Comparison of ENCODE assay signal across 13 cellular contexts in the genomic region with DNA sequence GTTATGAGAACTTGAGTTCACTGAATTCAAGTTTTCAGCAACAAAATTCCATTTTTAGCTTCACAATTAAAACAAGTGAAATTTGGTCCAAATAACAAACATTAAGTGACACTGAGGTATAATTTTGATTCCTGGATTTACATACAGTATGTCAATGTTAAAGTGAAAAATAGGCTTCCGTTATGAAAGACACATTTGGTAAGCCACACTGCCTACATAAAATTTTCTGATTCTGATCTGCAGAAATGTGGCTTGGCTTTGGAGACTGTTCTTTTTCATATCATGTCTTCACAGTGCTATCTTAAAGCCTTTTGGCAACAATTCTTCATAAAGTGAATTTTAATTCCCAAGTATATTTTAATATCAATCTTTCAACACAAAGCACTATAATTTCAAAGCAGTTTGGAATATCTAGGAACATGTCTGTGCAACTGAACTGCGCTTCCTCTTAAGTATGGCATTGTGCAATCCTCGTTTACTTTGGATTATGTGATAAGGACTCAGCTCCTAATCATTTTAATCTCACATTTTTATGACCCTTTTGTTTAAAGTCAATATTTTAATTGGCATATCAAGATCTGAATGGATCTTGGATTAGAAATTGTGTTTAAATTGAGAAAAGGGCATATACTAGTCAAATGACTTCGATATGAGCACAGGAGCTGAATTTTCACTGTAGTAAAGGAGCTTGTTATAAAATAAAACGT. TPM values are rescaled to one million over a fixed set of nuclear protein-coding genes. Genes with fewer than 3 reads are reported as not detected.
A peak's percentile ranks its signal among the peaks of the same experiment; 100 is the strongest.
DNase-seq lines count a peak whose midpoint lies in the region; ATAC-seq, FAIRE-seq and TF ChIP-seq lines count a peak whose summit lies in the region.
"Had no signal": no experiment of that assay in that cellular context is flagged by ENCODE, and none has a peak within 500 bp of the region (broad histone marks: within the 10 kb centered on the region; RNA-seq: fewer than 3 reads in every experiment).

No MANE protein-coding gene starts in this region.

- H4K20me1 ChIP-seq in OCI-LY7 (ENCODE audit: insufficient read depth, low read length): no peaks in the 10 kb centered on the region
- H4K20me1 ChIP-seq in endothelial cell of umbilical vein (replicated peaks; ENCODE audit: control insufficient read depth, extremely low read depth, insufficient read depth, low read length): no peaks in the 10 kb centered on the region

- H3K36me3 ChIP-seq in OCI-LY7 (ENCODE audit: insufficient read depth, low read length): no peaks in the 10 kb centered on the region; the same call in 1 of the 2 replicates
- no peaks in the 10 kb centered on the region for H3K36me3 ChIP-seq in endothelial cell of umbilical vein (ENCODE audit: control insufficient read depth in 2 of 2, extremely low read depth in 1 of 2, insufficient read depth in 2 of 2, low read length in 2 of 2)
- no peaks in the 10 kb centered on the region for H3K36me3 ChIP-seq in small intestine (ENCODE audit: control insufficient read depth in 2 of 2, insufficient read depth in 2 of 2, low read length in 2 of 2)
- H3K36me3 ChIP-seq: right atrium auricular region had no signal

- H3K27ac ChIP-seq in OCI-LY7 (ENCODE audit: low read depth, low read length, poor library complexity, severe bottlenecking) (no peak overlapping the region), endothelial cell of umbilical vein (ENCODE audit: insufficient read depth, low read depth, low read length) (peak overlapping the region; percentile 35), small intestine (ENCODE audit: low read depth in 1 of 2, low read length in 1 of 2) (no peak overlapping the region)

- H3K79me2 ChIP-seq in OCI-LY7 (ENCODE audit: insufficient read depth, low read depth, low read length) (no peaks in the 10 kb centered on the region), endothelial cell of umbilical vein (ENCODE audit: control insufficient read depth, insufficient read depth, low read length) (peaks cover 44% of the 10 kb centered on the region)

- H3K9me2 ChIP-seq in OCI-LY7 (ENCODE audit: insufficient read depth, low read length): no peaks in the 10 kb centered on the region

- peak; percentile 8 for DNase-seq in SIG-M5 treated with dmso at 0.1 percent for 504 hours (lab: John Stamatoyannopoulos, UW; ENCODE audit: unreplicated experiment)
- no peak for DNase-seq in SIG-M5 (lab: John Stamatoyannopoulos, UW)
- no peak for DNase-seq in OCI-LY7 (ENCODE audit: low spot score)
- peak; percentile 52 for DNase-seq in endothelial cell of umbilical vein (ENCODE audit: low read depth, low spot score)
- DNase-seq in small intestine: peak; percentile 45
- no peak for DNase-seq in posterior cingulate gyrus
- DNase-seq: activated CD4-positive, alpha-beta T cell treated with anti-CD3 and anti-CD28 coated beads, Interleukin-2, amount 50 U/mL, for 4 hours; DMS79; hippocampal formation had no signal

- no peaks in the 10 kb centered on the region for H3K27me3 ChIP-seq in endothelial cell of umbilical vein (ENCODE audit: control insufficient read depth in 2 of 2, insufficient read depth in 2 of 2, low read length in 2 of 2)
- H3K27me3 ChIP-seq in small intestine (ENCODE audit: control insufficient read depth in 2 of 2, insufficient read depth in 2 of 2, low read length in 2 of 2): no peaks in the 10 kb centered on the region
- H3K27me3 ChIP-seq: right atrium auricular region had no signal

- H3K9me3 ChIP-seq in OCI-LY7 (ENCODE audit: low read length) (peaks cover 9% of the 10 kb centered on the region), endothelial cell of umbilical vein (replicated peaks; ENCODE audit: control insufficient read depth, insufficient read depth, low read length) (no peaks in the 10 kb centered on the region), small intestine (ENCODE audit: control insufficient read depth, low read depth) (no peaks in the 10 kb centered on the region)

- CTCF ChIA-PET in OCI-LY7 (lab: Charles Lee; ENCODE audit: unreplicated experiment): no interaction called here
- CTCF ChIA-PET in endothelial cell of umbilical vein (lab: Charles Lee): interaction anchor here (0.7 to 3.2 kb wide), 15 partner anchors 10 to 537 kb away, joined by 3 to 16 read pairs (median 3); a partner anchor contains a TSS

- no peaks in the 10 kb centered on the region for H3K9me1 ChIP-seq in endothelial cell of umbilical vein (replicated peaks; ENCODE audit: control insufficient read depth, extremely low read depth, insufficient read depth, low read length)

- dilution Hi-C loops in endothelial cell of umbilical vein (cut with MboI; ENCODE audit: extremely low pct_ligation_motif_present, low sequenced_read_pairs): no loop called here

- no peak overlapping the region for H3K9ac ChIP-seq in endothelial cell of umbilical vein (replicated peaks; ENCODE audit: extremely low read depth, insufficient read depth, low read length)

- no peak for FAIRE-seq in endothelial cell of umbilical vein (lab: Jason Lieb, UNC)
- peak; percentile 10 for FAIRE-seq in small intestine (lab: Jason Lieb, UNC)
- FAIRE-seq: GM12892 had no signal

- intact Hi-C loops in OCI-LY7 (cut with micrococcal nuclease; ENCODE audit: unreplicated experiment): loop anchor here (5.0 kb wide), 1 partner anchor 111 kb away; no protein-coding TSS in a partner anchor
- intact Hi-C loops in endothelial cell of umbilical vein (cut with micrococcal nuclease): loop anchor here (2.0 to 5.0 kb wide), 2 partner anchors 61 to 276 kb away; no protein-coding TSS in a partner anchor
- intact Hi-C loops in posterior cingulate gyrus (cut with DNase I): no loop called here

- H3K4me3 ChIP-seq in OCI-LY7 (ENCODE audit: low read depth, low read length, poor library complexity, severe bottlenecking) (no peak overlapping the region), endothelial cell of umbilical vein (replicated peaks in 1 of 3; ENCODE audit: insufficient read depth in 1 of 3, low read depth in 1 of 3, low read length in 3 of 3) (no peak overlapping the region), small intestine (ENCODE audit: low read depth in 1 of 2, low read length in 2 of 2) (no peak overlapping the region)
- H3K4me3 ChIP-seq: right atrium auricular region had no signal

- no peak for TF ChIP-seq POLR2A in endothelial cell of umbilical vein (IDR thresholded peaks at IDR 0.05; ENCODE audit: low read depth, low read length)

- 21 to 43% (median 30%) methylated on average over 5 of the region's 5 CpGs for WGBS in small intestine, 3 donors

- H2AFZ ChIP-seq in OCI-LY7 (ENCODE audit: low read length): peak overlapping the region; percentile 21; the same call in 1 of the 2 replicates
- no peak overlapping the region for H2AFZ ChIP-seq in endothelial cell of umbilical vein (ENCODE audit: low read depth, low read length)

- TF ChIP-seq CTCF in OCI-LY7 (conservative IDR thresholded peaks at IDR 0.05; ENCODE audit: low read length) (no peak), endothelial cell of umbilical vein (IDR thresholded peaks at IDR 0.05; ENCODE audit: extremely low read depth in 1 of 2, insufficient read depth in 1 of 2, low read depth in 1 of 2, low read length in 2 of 2) (no peak)

- H3K4me1 ChIP-seq in OCI-LY7 (ENCODE audit: insufficient read depth, low read length, poor library complexity, severe bottlenecking) (peaks cover 20% of the 10 kb centered on the region), endothelial cell of umbilical vein (ENCODE audit: control insufficient read depth, extremely low read depth, insufficient read depth, low read length) (peaks cover 37% of the 10 kb centered on the region), small intestine (ENCODE audit: control insufficient read depth in 2 of 2, insufficient read depth in 1 of 2, low read depth in 1 of 2, low read length in 1 of 2) (peaks cover 2 to 9% of the 10 kb centered on the region in 2 donors)

- POLR2A ChIA-PET in OCI-LY7 (lab: Charles Lee): interaction anchor here (0.7 to 1.9 kb wide), 9 partner anchors 8 to 1576 kb away, joined by 3 to 8 read pairs (median 4); no protein-coding TSS in a partner anchor
- POLR2A ChIA-PET in endothelial cell of umbilical vein (lab: Charles Lee): no interaction called here

- H3K4me2 ChIP-seq in OCI-LY7 (ENCODE audit: low read length) (no peak overlapping the region), endothelial cell of umbilical vein (ENCODE audit: insufficient read depth, low read length) (peak overlapping the region; percentile 43)

- BruUV-seq in OCI-LY7 (replicated peaks; lab: Mats Ljungman, UMichigan) (no TSS peak), endothelial cell of umbilical vein (replicated peaks; lab: Mats Ljungman, UMichigan) (no TSS peak)

- no peak for ATAC-seq in HG02623 (IDR thresholded peaks at IDR 0.05; ENCODE audit: unreplicated experiment)
- no peak for ATAC-seq in GM18907 (IDR thresholded peaks at IDR 0.05; ENCODE audit: unreplicated experiment)

TF ChIP-seq in endothelial cell of umbilical vein, 7 proteins besides CTCF, POLR2A, EP300 and RAD21:
- TF ChIP-seq MYC (IDR thresholded peaks at IDR 0.05; ENCODE audit: low read depth, low read length) (no peak), GATA2 (IDR thresholded peaks at IDR 0.05; ENCODE audit: insufficient read depth, insufficient read length, low read depth, low read length) (peak; percentile 34)

RNA-seq across cellular contexts. Expression of a gene that starts 60.0 kb away (rescaled TPM):
- total RNA-seq in OCI-LY7 (2014; rRNA removed; shearing (Covaris generic)): 21.8 and 29.5 TPM in 2 replicates
- total RNA-seq in OCI-LY7 (2022) (35.7 and 40.6 TPM in 2 replicates), endothelial cell of umbilical vein (93.3 and 94.8 TPM in 2 replicates)
- polyA plus RNA-seq in endothelial cell of umbilical vein (52.0 and 60.0 TPM in 2 replicates), small intestine (10 to 100 TPM in 1 of 3 donors, 1 to 10 TPM in 2; 2.0 to 14.8 (median 5.4) TPM)
- polyA plus RNA-seq in endothelial cell of umbilical vein (2011; cell fraction: cytosol; rRNA removed): 57.6 and 61.3 TPM in 2 replicates
- 117 and 150 TPM in 2 replicates for polyA plus RNA-seq in endothelial cell of umbilical vein (2011; cell fraction: nucleus; rRNA removed)
- 64.5 and 83.0 TPM in 2 replicates for polyA plus RNA-seq in endothelial cell of umbilical vein (2012)
- polyA minus RNA-seq in endothelial cell of umbilical vein: 89.1 and 96.8 TPM in 2 replicates
- polyA minus RNA-seq in endothelial cell of umbilical vein (2011; cell fraction: cytosol; rRNA and poly(A)+ RNA removed): 18.2 TPM
- polyA minus RNA-seq in endothelial cell of umbilical vein (2011; cell fraction: nucleus; rRNA and poly(A)+ RNA removed): 190 and 241 TPM in 2 replicates

Comparison
In these comparisons a context has a peak if more than half of its experiments do, and no peak if none do; other contexts are left out.
1. DNase-seq: peak in SIG-M5 treated with dmso at 0.1 percent for 504 hours (single experiment), endothelial cell of umbilical vein (single experiment) and small intestine (single experiment); none in SIG-M5 (single experiment), OCI-LY7 (single experiment) and posterior cingulate gyrus (0 of 10).